In the genomic region with DNA sequence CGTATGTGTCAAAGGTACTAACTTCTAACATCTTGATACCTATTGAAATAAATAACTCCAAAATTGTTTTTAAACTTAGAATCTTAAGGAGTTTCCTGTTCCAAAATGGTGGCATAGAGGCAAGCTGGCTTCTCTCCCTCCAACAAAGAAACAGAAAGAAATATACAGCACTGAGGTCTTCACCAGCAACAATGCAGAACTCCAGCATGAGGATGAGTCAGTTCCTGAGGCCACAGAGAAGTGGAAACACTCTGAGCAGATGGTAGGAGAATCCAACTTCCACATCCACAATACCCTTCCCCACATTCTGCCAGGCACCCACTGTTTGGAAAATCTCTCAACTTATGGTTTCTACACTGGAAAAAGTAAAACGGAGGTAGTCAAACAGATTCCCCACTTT, we compare ENCODE assay signal across 17 cellular contexts. TPM values are rescaled to one million over a fixed set of nuclear protein-coding genes. Genes with fewer than 3 reads are reported as not detected.
DNase-seq lines count a peak whose midpoint lies in the region; ATAC-seq, FAIRE-seq and TF ChIP-seq lines count a peak whose summit lies in the region.
"Had no signal": no experiment of that assay in that cellular context is flagged by ENCODE, and none has a peak within 500 bp of the region (broad histone marks: within the 10 kb centered on the region; RNA-seq: fewer than 3 reads in every experiment).

No MANE protein-coding gene starts in this region.

- H3K9me3 ChIP-seq in IMR-90 (ENCODE audit: control insufficient read depth, insufficient read depth, low read length) = no peaks in the 10 kb centered on the region
- H3K9me3 ChIP-seq: A549 had no signal

- POLR2A ChIA-PET in IMR-90 (lab: Charles Lee; ENCODE audit: unreplicated experiment) = no interaction called here

- H2AK5ac ChIP-seq in IMR-90 (ENCODE audit: low read depth, low read length) = no peak overlapping the region

- DNase-seq in D721Med (ENCODE audit: insufficient read length, low spot score) (no peak), IMR-90 (peak; percentile 21), choroid plexus epithelial cell (ENCODE audit: low read depth) (peak; percentile 22), iris pigment epithelial cell (ENCODE audit: low read depth) (peak; percentile 34), HCEC 1CT (no peak), H54 (ENCODE audit: insufficient read length, low spot score) (no peak), activated T-cell treated with anti-CD3 and anti-CD28 coated beads for 4 hours (no peak), GM12892 (ENCODE audit: insufficient read length) (no peak)
- DNase-seq: Calu3; CD4-positive, CD25-positive, alpha-beta regulatory T cell; DMS79 treated with DMSO at 0.1 percent for 48 hours; NCI-H1092; NCI-H1694; PC-9 had no signal

- no peak for TF ChIP-seq RAD21 in IMR-90 (IDR thresholded peaks at IDR 0.05; ENCODE audit: low read length)

- no peaks in the 10 kb centered on the region for H4K20me1 ChIP-seq in IMR-90 (ENCODE audit: insufficient read depth, low read length)

- no peak overlapping the region for H2BK5ac ChIP-seq in IMR-90 (ENCODE audit: low read depth, low read length, poor library complexity, severe bottlenecking)

- no peaks in the 10 kb centered on the region for H3K9me1 ChIP-seq in IMR-90 (ENCODE audit: insufficient read depth, low read length)

- no peak overlapping the region for H2BK120ac ChIP-seq in IMR-90 (ENCODE audit: low read depth, low read length)

- no peak for TF ChIP-seq POLR2A in IMR-90 (IDR thresholded peaks at IDR 0.05; ENCODE audit: low read depth, low read length)
- TF ChIP-seq POLR2A in H54 (IDR thresholded peaks at IDR 0.05; ENCODE audit: low read depth, low read length) = no peak
- TF ChIP-seq POLR2A in GM12892 (IDR thresholded peaks at IDR 0.05; ENCODE audit: low read depth, low read length) = no peak

- H2AFZ ChIP-seq in IMR-90 (replicated peaks; ENCODE audit: low read length, poor library complexity) = no peak overlapping the region
- H2AFZ ChIP-seq: PC-9 had no signal

- no peak overlapping the region for H3K4me3 ChIP-seq in IMR-90 (ENCODE audit: insufficient read depth, low read depth, low read length)
- no peak overlapping the region for H3K4me3 ChIP-seq in choroid plexus epithelial cell (ENCODE audit: low read depth, low read length)
- H3K4me3 ChIP-seq: A549, PC-9, SK-N-MC had no signal

- no peaks in the 10 kb centered on the region for H3K79me1 ChIP-seq in IMR-90 (ENCODE audit: low read depth in 1 of 2, low read length in 2 of 2)

- no peak for ATAC-seq in IMR-90 (ENCODE audit: low read depth)
- ATAC-seq: A549 had no signal

- TF ChIP-seq CTCF in D721Med (IDR thresholded peaks at IDR 0.05; ENCODE audit: insufficient read depth, missing control alignments) = no peak
- TF ChIP-seq CTCF in IMR-90 (conservative IDR thresholded peaks at IDR 0.05; ENCODE audit: low read depth, low read length) = no peak
- TF ChIP-seq CTCF in choroid plexus epithelial cell (conservative IDR thresholded peaks at IDR 0.05; ENCODE audit: low read depth, low read length) = no peak

- no peak overlapping the region for H3K4ac ChIP-seq in IMR-90 (ENCODE audit: low read depth, low read length)

- dilution Hi-C loops in IMR-90 (cut with HindIII; ENCODE audit: low sequenced_read_pairs, unreplicated experiment) = no loop called here

- no peaks in the 10 kb centered on the region for H3K36me3 ChIP-seq in IMR-90 (ENCODE audit: control insufficient read depth, insufficient read depth, low read length)

- peaks cover 5% of the 10 kb centered on the region; the same call in 1 of the 2 replicates for H3K27me3 ChIP-seq in IMR-90 (ENCODE audit: control insufficient read depth, insufficient read depth, low read length)

- no peak overlapping the region for H3K56ac ChIP-seq in IMR-90 (ENCODE audit: extremely low read depth, insufficient read depth, low read length)

- H3K9ac ChIP-seq in IMR-90 (ENCODE audit: low read depth, low read length) = no peak overlapping the region
- H3K9ac ChIP-seq: KMS-11 had no signal

- no peak overlapping the region for H2BK20ac ChIP-seq in IMR-90 (ENCODE audit: low read depth, low read length)

- in situ Hi-C loops in IMR-90 (cut with MboI; ENCODE audit: low sequenced_read_pairs) = no loop called here

- H3K27ac ChIP-seq in IMR-90 (ENCODE audit: insufficient read depth, low read length) = no peak overlapping the region
- H3K27ac ChIP-seq: A549, KMS-11, PC-9, SK-N-MC had no signal

- H2AK9ac ChIP-seq in IMR-90 (replicated peaks; ENCODE audit: low read depth, low read length, poor library complexity) = no peak overlapping the region

- no CpG with 5 or more reads among the region's 2 CpGs for WGBS in IMR-90 (ENCODE audit: extremely low coverage in 2 of 2, insufficient read length in 1 of 2), 2 experiments

- H3K14ac ChIP-seq in IMR-90 (replicated peaks; ENCODE audit: low read depth, low read length) = no peak overlapping the region

- no peak overlapping the region for H3K4me2 ChIP-seq in IMR-90 (ENCODE audit: low read depth, low read length)
- H3K4me2 ChIP-seq: A549, KMS-11, PC-9 had no signal

- H3K4me1 ChIP-seq in IMR-90 (ENCODE audit: control insufficient read depth, insufficient read depth, low read length) = no peaks in the 10 kb centered on the region
- H3K4me1 ChIP-seq: A549 had no signal

- CTCF ChIA-PET in IMR-90 (lab: Yijun Ruan, JAX) = no interaction called here

- no peak overlapping the region for H2BK15ac ChIP-seq in IMR-90 (ENCODE audit: low read depth, low read length)

- H4K5ac ChIP-seq in IMR-90 (ENCODE audit: low read depth, low read length) = no peak overlapping the region

- no peak overlapping the region for H3K18ac ChIP-seq in IMR-90 (ENCODE audit: low read depth, low read length)

- no peak overlapping the region for H4K91ac ChIP-seq in IMR-90 (ENCODE audit: insufficient read depth, low read depth, low read length)

- no TSS peak for BruUV-seq in IMR-90 (replicated peaks; lab: Mats Ljungman, UMichigan)

- intact Hi-C loops in IMR-90 (cut with micrococcal nuclease) = no loop called here

- FAIRE-seq in D721Med (lab: Jason Lieb, UNC) = peak; percentile 29
- FAIRE-seq in H54 (lab: Jason Lieb, UNC) = no peak
- no peak for FAIRE-seq in GM12892 (lab: Jason Lieb, UNC)
- FAIRE-seq: A549 had no signal

- no peak overlapping the region for H3K23ac ChIP-seq in IMR-90 (ENCODE audit: low read depth, low read length)

- H4K8ac ChIP-seq in IMR-90 (ENCODE audit: low read depth in 2 of 2, low read length in 2 of 2) = no peak overlapping the region

TF ChIP-seq in IMR-90, 13 proteins besides CTCF, POLR2A, EP300 and RAD21:
- TF ChIP-seq NFE2L2 (IDR thresholded peaks at IDR 0.05; ENCODE audit: low read depth, low read length) = no peak
- no peak for TF ChIP-seq BHLHE40 (IDR thresholded peaks at IDR 0.05; ENCODE audit: low read depth, low read length)
- TF ChIP-seq MAFK (IDR thresholded peaks at IDR 0.05; ENCODE audit: low read depth, low read length) = no peak
- no peak for TF ChIP-seq MXI1 (IDR thresholded peaks at IDR 0.05; ENCODE audit: borderline replicate concordance, low read depth, low read length)
- TF ChIP-seq MAZ (IDR thresholded peaks at IDR 0.05; ENCODE audit: borderline replicate concordance, low read depth, low read length) = no peak
- no peak for TF ChIP-seq FOS (IDR thresholded peaks at IDR 0.05; ENCODE audit: low read depth, low read length)
- TF ChIP-seq, protein P1, sequence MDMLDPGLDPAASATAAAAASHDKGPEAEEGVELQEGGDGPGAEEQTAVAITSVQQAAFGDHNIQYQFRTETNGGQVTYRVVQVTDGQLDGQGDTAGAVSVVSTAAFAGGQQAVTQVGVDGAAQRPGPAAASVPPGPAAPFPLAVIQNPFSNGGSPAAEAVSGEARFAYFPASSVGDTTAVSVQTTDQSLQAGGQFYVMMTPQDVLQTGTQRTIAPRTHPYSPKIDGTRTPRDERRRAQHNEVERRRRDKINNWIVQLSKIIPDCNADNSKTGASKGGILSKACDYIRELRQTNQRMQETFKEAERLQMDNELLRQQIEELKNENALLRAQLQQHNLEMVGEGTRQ (IDR thresholded peaks at IDR 0.05; ENCODE audit: low read depth, low read length) = no peak
- TF ChIP-seq SMC3 (IDR thresholded peaks at IDR 0.05; ENCODE audit: low read depth, low read length) = no peak
- TF ChIP-seq RCOR1 (IDR thresholded peaks at IDR 0.05; ENCODE audit: insufficient replicate concordance, low read length) = no peak
- TF ChIP-seq CEBPB (IDR thresholded peaks at IDR 0.05; ENCODE audit: low read depth, low read length) = no peak
- TF ChIP-seq, protein P2, sequence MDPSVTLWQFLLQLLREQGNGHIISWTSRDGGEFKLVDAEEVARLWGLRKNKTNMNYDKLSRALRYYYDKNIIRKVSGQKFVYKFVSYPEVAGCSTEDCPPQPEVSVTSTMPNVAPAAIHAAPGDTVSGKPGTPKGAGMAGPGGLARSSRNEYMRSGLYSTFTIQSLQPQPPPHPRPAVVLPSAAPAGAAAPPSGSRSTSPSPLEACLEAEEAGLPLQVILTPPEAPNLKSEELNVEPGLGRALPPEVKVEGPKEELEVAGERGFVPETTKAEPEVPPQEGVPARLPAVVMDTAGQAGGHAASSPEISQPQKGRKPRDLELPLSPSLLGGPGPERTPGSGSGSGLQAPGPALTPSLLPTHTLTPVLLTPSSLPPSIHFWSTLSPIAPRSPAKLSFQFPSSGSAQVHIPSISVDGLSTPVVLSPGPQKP (IDR thresholded peaks at IDR 0.05; ENCODE audit: borderline replicate concordance, low read depth, low read length) = no peak
- TF ChIP-seq RFX5 (IDR thresholded peaks at IDR 0.05; ENCODE audit: low read depth, low read length) = no peak
- TF ChIP-seq CHD1 (IDR thresholded peaks at IDR 0.05; ENCODE audit: low read depth, low read length) = no peak

RNA-seq across cellular contexts. Expression of a gene that starts 12.2 kb away (rescaled TPM):
- 22.4 and 36.1 TPM in 2 replicates for total RNA-seq in IMR-90 (2012; rRNA removed)
- 47.1 and 52.1 TPM in 2 replicates for polyA plus RNA-seq in IMR-90 (2012; rRNA removed)
- polyA plus RNA-seq in IMR-90 (2012; cell fraction: cytosol; rRNA removed) = 10.1 and 31.7 TPM in 2 replicates
- 2.5 and 23.8 TPM in 2 replicates for polyA plus RNA-seq in IMR-90 (2012; cell fraction: nucleus; rRNA removed; ENCODE audit: low replicate concordance)
- 79.5 TPM for polyA plus RNA-seq in GM12892 (2012; ENCODE audit: missing spikeins)

RNA-seq across cellular contexts. Expression of a gene that starts 36.2 kb away (rescaled TPM):
- 843 and 1,307 TPM in 2 replicates for total RNA-seq in IMR-90 (2012; rRNA removed)
- polyA plus RNA-seq in IMR-90 (2012; rRNA removed) = 605 and 617 TPM in 2 replicates
- polyA plus RNA-seq in IMR-90 (2012; cell fraction: cytosol; rRNA removed) = 276 and 383 TPM in 2 replicates
- polyA plus RNA-seq in IMR-90 (2012; cell fraction: nucleus; rRNA removed; ENCODE audit: low replicate concordance) = 119 and 353 TPM in 2 replicates
- polyA plus RNA-seq in GM12892 (2012; ENCODE audit: missing spikeins) = 1,144 TPM

Comparison
In these comparisons a context has a peak if more than half of its experiments do, and no peak if none do; other contexts are left out.
1. DNase-seq: peak in IMR-90 (single experiment), choroid plexus epithelial cell (single experiment) and iris pigment epithelial cell (single experiment); none in D721Med (single experiment), HCEC 1CT (single experiment), H54 (single experiment), activated T-cell treated with anti-CD3 and anti-CD28 coated beads for 4 hours (single experiment) and GM12892 (single experiment).